In the genomic region with DNA sequence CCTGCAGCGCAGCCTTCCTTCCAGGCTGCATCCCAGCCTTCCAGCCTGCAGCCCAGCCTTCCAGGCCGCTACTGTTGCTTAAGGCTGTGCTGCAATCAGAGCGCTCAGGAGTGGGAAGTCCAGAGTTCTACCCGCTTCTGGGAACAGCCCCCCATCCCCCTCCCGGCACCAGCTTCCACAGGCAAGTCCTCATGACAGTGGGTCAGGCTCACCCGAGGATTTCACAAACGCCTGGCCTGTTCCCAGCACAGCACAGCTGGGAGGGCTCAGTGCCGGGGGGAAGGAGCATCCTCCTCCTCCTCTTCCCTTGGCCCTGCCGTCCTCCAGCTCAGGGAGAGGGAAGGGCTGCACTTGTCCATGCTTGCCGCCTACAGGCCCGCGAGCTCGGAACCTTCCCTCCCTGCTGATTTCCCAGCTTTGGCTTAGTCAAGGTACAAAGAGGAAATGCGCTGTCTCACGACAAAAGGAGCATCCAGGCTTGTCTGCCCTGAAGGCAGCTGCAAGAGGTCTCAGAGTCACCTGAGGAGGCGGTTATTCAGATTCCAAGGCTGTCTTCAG, we compare ENCODE assay signal across 8 cellular contexts. TPM values are rescaled to one million over a fixed set of nuclear protein-coding genes. Genes with fewer than 3 reads are reported as not detected.
DNase-seq lines count a peak whose midpoint lies in the region; ATAC-seq, FAIRE-seq and TF ChIP-seq lines count a peak whose summit lies in the region.

No MANE protein-coding gene starts in this region.

- no peak for TF ChIP-seq POLR2A in GM12891 (IDR thresholded peaks at IDR 0.05; ENCODE audit: low read depth, low read length)

- intact Hi-C loops in activated B cell treated with CpG ODN at 0.5 μM for 24 hours (cut with micrococcal nuclease) = no loop called here

- H3K27ac ChIP-seq in cardiac muscle cell = peak overlapping the region; percentile 94

- H3K9me3 ChIP-seq in cardiac muscle cell (ENCODE audit: low read depth) = no peaks in the 10 kb centered on the region

- DNase-seq in H7 (peak; percentile 78), activated B cell treated with CpG ODN at 0.5 μM for 24 hours (no peak), cardiac muscle cell (ENCODE audit: low read depth in 1 of 2, low spot score in 1 of 2) (peak; percentile 29 to 100), osteocyte (ENCODE audit: extremely low spot score, unreplicated experiment) (peak; percentile 92), D721Med (ENCODE audit: insufficient read length, low spot score) (no peak), GM12891 (ENCODE audit: insufficient read length, low spot score) (no peak), progenitor cell of endocrine pancreas (ENCODE audit: low spot score, unreplicated experiment) (no peak)

- no peak for ATAC-seq in activated B cell treated with CpG ODN at 0.5 μM for 24 hours (ENCODE audit: low read depth)
- ATAC-seq in HG02981 (IDR thresholded peaks at IDR 0.05; ENCODE audit: unreplicated experiment) = no peak

- peaks cover 6% of the 10 kb centered on the region; the same call in 1 of the 2 replicates for H3K27me3 ChIP-seq in H7 (ENCODE audit: control insufficient read depth, insufficient read depth, low read length)
- H3K27me3 ChIP-seq in cardiac muscle cell = no peaks in the 10 kb centered on the region

- H3K9me3 Mint-ChIP-seq in activated B cell treated with CpG ODN at 0.5 μM for 24 hours (no peaks in the 10 kb centered on the region), osteocyte (ENCODE audit: unreplicated experiment) (no peaks in the 10 kb centered on the region), progenitor cell of endocrine pancreas (ENCODE audit: low read depth) (no peaks in the 10 kb centered on the region)

- FAIRE-seq in D721Med (lab: Jason Lieb, UNC) = no peak
- FAIRE-seq in GM12891 (lab: Jason Lieb, UNC) = no peak

- H3K36me3 ChIP-seq in H7 (replicated peaks; ENCODE audit: control insufficient read depth, insufficient read depth, low read length) (no peaks in the 10 kb centered on the region), cardiac muscle cell (no peaks in the 10 kb centered on the region)

- H3K4me3 ChIP-seq in H7 (ENCODE audit: insufficient read depth, low read depth, low read length) (no peak overlapping the region), cardiac muscle cell (no peak overlapping the region)

- H3K4me3 Mint-ChIP-seq in activated B cell treated with CpG ODN at 0.5 μM for 24 hours (peak overlapping the region; percentile 76), osteocyte (ENCODE audit: unreplicated experiment) (no peak overlapping the region), progenitor cell of endocrine pancreas (ENCODE audit: low read depth) (no peak overlapping the region)

- H3K36me3 Mint-ChIP-seq in activated B cell treated with CpG ODN at 0.5 μM for 24 hours (ENCODE audit: low read depth) = peaks cover 2% of the 10 kb centered on the region
- H3K36me3 Mint-ChIP-seq in osteocyte (ENCODE audit: unreplicated experiment) = peaks cover 10% of the 10 kb centered on the region
- H3K36me3 Mint-ChIP-seq in progenitor cell of endocrine pancreas (ENCODE audit: insufficient read depth) = peaks cover 1% of the 10 kb centered on the region

- H3K27ac Mint-ChIP-seq in activated B cell treated with CpG ODN at 0.5 μM for 24 hours (no peak overlapping the region), osteocyte (ENCODE audit: unreplicated experiment) (peak overlapping the region; percentile 84), progenitor cell of endocrine pancreas (no peak overlapping the region)

- POLR2A ChIA-PET in activated B cell treated with CpG ODN at 0.5 μM for 24 hours (lab: Charles Lee) = interaction anchor here (0.6 to 1.1 kb wide), 3 partner anchors 8 to 415 kb away, joined by 3 to 4 read pairs (median 3); partner anchors contain the start of gene SOCS3

- TF ChIP-seq CTCF in activated B cell treated with CpG ODN at 0.5 μM for 24 hours (IDR thresholded peaks at IDR 0.05) (no peak), cardiac muscle cell (IDR thresholded peaks at IDR 0.05; ENCODE audit: low read depth, low read length) (peak; percentile 37), osteocyte (IDR thresholded peaks at IDR 0.05) (no peak), D721Med (IDR thresholded peaks at IDR 0.05; ENCODE audit: insufficient read depth, missing control alignments) (no peak), progenitor cell of endocrine pancreas (IDR thresholded peaks at IDR 0.05; ENCODE audit: unreplicated experiment) (no peak)

- H3K4me1 Mint-ChIP-seq in activated B cell treated with CpG ODN at 0.5 μM for 24 hours (peaks cover 84% of the 10 kb centered on the region), osteocyte (ENCODE audit: unreplicated experiment) (peaks cover 72% of the 10 kb centered on the region), progenitor cell of endocrine pancreas (ENCODE audit: low read depth) (peaks cover 12% of the 10 kb centered on the region)

- H3K4me1 ChIP-seq in cardiac muscle cell (ENCODE audit: low read depth) = peaks cover 44% of the 10 kb centered on the region

- CTCF ChIA-PET in activated B cell treated with CpG ODN at 0.5 μM for 24 hours (lab: Charles Lee) = interaction anchor here (0.9 to 1.1 kb wide), 2 partner anchors 9 to 16 kb away, joined by 4 read pairs; no protein-coding TSS in a partner anchor

- no peaks in the 10 kb centered on the region for H3K27me3 Mint-ChIP-seq in activated B cell treated with CpG ODN at 0.5 μM for 24 hours
- no peaks in the 10 kb centered on the region for H3K27me3 Mint-ChIP-seq in osteocyte (ENCODE audit: unreplicated experiment)
- peaks cover 44% of the 10 kb centered on the region for H3K27me3 Mint-ChIP-seq in progenitor cell of endocrine pancreas

TF ChIP-seq in GM12891, 5 proteins besides CTCF, POLR2A, EP300 and RAD21:
- TF ChIP-seq SPI1 (IDR thresholded peaks at IDR 0.05; ENCODE audit: low read depth, low read length) = no peak
TF ChIP-seq in GM12891: peak in this region for 0.

RNA-seq across cellular contexts. Expression of gene SOCS3, which starts 8.3 kb away (rescaled TPM):
- total RNA-seq in H7 (2014; rRNA removed; shearing (Covaris generic)) = 13.3 and 26.9 TPM in 2 replicates
- total RNA-seq in activated B cell treated with CpG ODN at 0.5 μM for 24 hours (79.9 and 80.9 TPM in 2 replicates), cardiac muscle cell (51.7 and 59.0 TPM in 2 replicates), osteocyte (79.1 and 86.4 TPM in 2 replicates), progenitor cell of endocrine pancreas (5.4 and 5.8 TPM in 2 replicates)
- 33.3 and 45.5 TPM in 2 replicates for polyA plus RNA-seq in cardiac muscle cell
- polyA plus RNA-seq in GM12891 (2012; ENCODE audit: low read depth, missing spikeins) = 2.0 TPM

RNA-seq across cellular contexts. Expression of gene PGS1, which starts 26.9 kb away (rescaled TPM):
- total RNA-seq in H7 (2014; rRNA removed; shearing (Covaris generic)) = 63.7 and 71.8 TPM in 2 replicates
- total RNA-seq in activated B cell treated with CpG ODN at 0.5 μM for 24 hours (55.2 and 76.1 TPM in 2 replicates), cardiac muscle cell (52.5 and 64.7 TPM in 2 replicates), osteocyte (52.7 and 53.0 TPM in 2 replicates), progenitor cell of endocrine pancreas (66.1 and 67.1 TPM in 2 replicates)
- polyA plus RNA-seq in cardiac muscle cell = 46.7 and 50.7 TPM in 2 replicates
- 18.5 TPM for polyA plus RNA-seq in GM12891 (2012; ENCODE audit: low read depth, missing spikeins)

Comparison
In these comparisons a context has a peak if more than half of its experiments do, and no peak if none do; other contexts are left out.
1. DNase-seq: peak in H7 (single experiment), cardiac muscle cell (2 of 2) and osteocyte (single experiment); none in activated B cell treated with CpG ODN at 0.5 μM for 24 hours (single experiment), D721Med (single experiment), GM12891 (single experiment) and progenitor cell of endocrine pancreas (single experiment).